In genomic region chr10:91433620-91434019, GRCh38 we compare ENCODE assay signal across 22 cellular contexts.
"Had no signal": no experiment of that assay in that cellular context is flagged by ENCODE, and none has a peak within 500 bp of the region (broad histone marks: within the 10 kb centered on the region; RNA-seq: fewer than 3 reads in every experiment).

No MANE protein-coding gene starts in this region.

- ATAC-seq: activated CD8-positive, alpha-beta T cell treated with anti-CD3 and anti-CD28 coated beads, Interleukin-2, amount 10 ng/mL, durations not matched to agents 7 days and 5 days; effector memory CD8-positive, alpha-beta T cell; left ventricle myocardium superior; natural killer cell; psoas muscle; right cardiac atrium had no signal

- H3K9me3 ChIP-seq: breast epithelium, colonic mucosa, esophagus muscularis mucosa, ovary, psoas muscle, suprapubic skin, transverse colon, vagina had no signal

- H3K27ac ChIP-seq: breast epithelium, colonic mucosa, dorsolateral prefrontal cortex, esophagus muscularis mucosa, ovary, psoas muscle, skin epidermis, suprapubic skin, transverse colon, vagina, WERI-Rb-1 had no signal

- H3K27me3 ChIP-seq: breast epithelium, colonic mucosa, dorsolateral prefrontal cortex, esophagus muscularis mucosa, ovary, suprapubic skin, transverse colon, vagina had no signal

- DNase-seq: activated CD4-positive, alpha-beta T cell treated with anti-CD3 and anti-CD28 coated beads, Interleukin-2, amount 10 ng/mL, durations not matched to agents 7 days and 5 days; activated CD4-positive, CD25-positive, alpha-beta regulatory T cell treated with anti-CD3 and anti-CD28 coated beads, Interleukin-2, amount 50 U/mL, for 72 hours; activated CD8-positive, alpha-beta T cell treated with anti-CD3 and anti-CD28 coated beads, Interleukin-2, amount 10 ng/mL, durations not matched to agents 7 days and 5 days; activated naive CD4-positive, alpha-beta T cell; colonic mucosa; dorsolateral prefrontal cortex; effector memory CD8-positive, alpha-beta T cell; hippocampal formation; left ventricle myocardium superior; natural killer cell; ovary; psoas muscle; right cardiac atrium; stimulated activated CD4-positive, alpha-beta T cell treated with anti-CD3 and anti-CD28 coated beads, Interleukin-1b, Interleukin-23, amount 100 ng/mL, for 48 hours; stimulated activated naive CD8-positive, alpha-beta T cell treated with anti-CD3 and anti-CD28 coated beads, Interleukin-15, amount 100 ng/mL, for 72 hours; transverse colon; WERI-Rb-1 had no signal

- H3K4me1 ChIP-seq: breast epithelium, colonic mucosa, suprapubic skin had no signal

- H3K4me3 ChIP-seq: breast epithelium, colonic mucosa, dorsolateral prefrontal cortex, esophagus muscularis mucosa, ovary, psoas muscle, skin epidermis, suprapubic skin, transverse colon, vagina had no signal

- H3K36me3 ChIP-seq: breast epithelium, colonic mucosa, ovary, transverse colon, WERI-Rb-1 had no signal
